ENCODE assay signal across 9 cellular contexts in genomic region chr5:107395632-107396350, GRCh38.
A peak's percentile ranks its signal among the peaks of the same experiment; 100 is the strongest.
DNase-seq lines count a peak whose midpoint lies in the region; ATAC-seq lines count a peak whose summit lies in the region.
"Had no signal": no experiment of that assay in that cellular context is flagged by ENCODE, and none has a peak within 500 bp of the region (broad histone marks: within the 10 kb centered on the region; RNA-seq: fewer than 3 reads in every experiment).

No MANE protein-coding gene starts in this region.

- peaks cover 8% of the 10 kb centered on the region for H3K4me1 ChIP-seq in mesenchymal stem cell (ENCODE audit: control insufficient read depth, insufficient read depth, low read depth, low read length)

- H2BK15ac ChIP-seq in mesenchymal stem cell (ENCODE audit: low read depth, poor library complexity, severe bottlenecking) = no peak overlapping the region

- H2AK5ac ChIP-seq in mesenchymal stem cell (ENCODE audit: low read length, severe bottlenecking) = no peak overlapping the region

- H3K14ac ChIP-seq in mesenchymal stem cell (ENCODE audit: low read length in 2 of 2) = no peak overlapping the region

- no peak overlapping the region for H3K4ac ChIP-seq in mesenchymal stem cell (ENCODE audit: low read depth in 1 of 2, low read length in 2 of 2)

- H3K27ac ChIP-seq in mesenchymal stem cell (ENCODE audit: low read length, poor library complexity, severe bottlenecking) = peak overlapping the region; percentile 95
- H3K27ac ChIP-seq: VCaP had no signal

- DNase-seq in mesenchymal stem cell = no peak
- no peak for DNase-seq in GM19240 (ENCODE audit: insufficient read length, low spot score)
- DNase-seq in activated T-cell treated with anti-CD3 and anti-CD28 coated beads for 4 hours = no peak
- DNase-seq in HCEC 1CT = no peak
- no peak for DNase-seq in NCI-H2196 (lab: John Stamatoyannopoulos, UW; ENCODE audit: unreplicated experiment)

- no peak overlapping the region for H3K9ac ChIP-seq in mesenchymal stem cell (ENCODE audit: low read length)

- no peaks in the 10 kb centered on the region for H3K36me3 ChIP-seq in mesenchymal stem cell (ENCODE audit: control insufficient read depth in 1 of 2, insufficient read depth in 2 of 2, low read depth in 1 of 2, low read length in 2 of 2)

- H2BK120ac ChIP-seq in mesenchymal stem cell (ENCODE audit: low read depth, low read length) = no peak overlapping the region

- no peak overlapping the region for H4K91ac ChIP-seq in mesenchymal stem cell (ENCODE audit: low read length)

- H3K23ac ChIP-seq in mesenchymal stem cell (ENCODE audit: low read length in 2 of 2) = no peak overlapping the region

- ATAC-seq in GM19023 (IDR thresholded peaks at IDR 0.05; ENCODE audit: unreplicated experiment) (peak; percentile 77), HG02642 (IDR thresholded peaks at IDR 0.05; ENCODE audit: poor library complexity, unreplicated experiment) (peak; percentile 83), HG03558 (IDR thresholded peaks at IDR 0.05; ENCODE audit: extremely low read depth, unreplicated experiment) (peak; percentile 84)

- H3K9me3 ChIP-seq in mesenchymal stem cell (ENCODE audit: control insufficient read depth, low read length) = no peaks in the 10 kb centered on the region

- H2AFZ ChIP-seq in mesenchymal stem cell (ENCODE audit: low read depth, low read length) = no peak overlapping the region

- no peak overlapping the region for H2BK12ac ChIP-seq in mesenchymal stem cell (ENCODE audit: low read length in 2 of 2)

- H3K4me3 ChIP-seq in mesenchymal stem cell (ENCODE audit: insufficient read depth in 1 of 2, low read depth in 1 of 2, low read length in 2 of 2) = no peak overlapping the region

- 80% methylated on average over 1 of the region's 5 CpGs for WGBS in mesenchymal stem cell

- no peaks in the 10 kb centered on the region for H3K27me3 ChIP-seq in mesenchymal stem cell (ENCODE audit: control insufficient read depth in 1 of 2, insufficient read depth in 1 of 2, low read length in 2 of 2)

- H3K18ac ChIP-seq in mesenchymal stem cell (ENCODE audit: low read depth in 1 of 2, low read length in 2 of 2) = no peak overlapping the region

- H3K4me2 ChIP-seq in mesenchymal stem cell (ENCODE audit: low read length, poor library complexity, severe bottlenecking) = no peak overlapping the region

- H4K8ac ChIP-seq in mesenchymal stem cell (ENCODE audit: low read length) = no peak overlapping the region

- H2BK5ac ChIP-seq in mesenchymal stem cell (ENCODE audit: low read depth, low read length, poor library complexity, severe bottlenecking) = no peak overlapping the region

- peaks cover 26% of the 10 kb centered on the region for H3K79me1 ChIP-seq in mesenchymal stem cell (replicated peaks; ENCODE audit: low read length, poor library complexity, severe bottlenecking)
